Comparison of ENCODE assay signal across 8 cellular contexts in the genomic region with DNA sequence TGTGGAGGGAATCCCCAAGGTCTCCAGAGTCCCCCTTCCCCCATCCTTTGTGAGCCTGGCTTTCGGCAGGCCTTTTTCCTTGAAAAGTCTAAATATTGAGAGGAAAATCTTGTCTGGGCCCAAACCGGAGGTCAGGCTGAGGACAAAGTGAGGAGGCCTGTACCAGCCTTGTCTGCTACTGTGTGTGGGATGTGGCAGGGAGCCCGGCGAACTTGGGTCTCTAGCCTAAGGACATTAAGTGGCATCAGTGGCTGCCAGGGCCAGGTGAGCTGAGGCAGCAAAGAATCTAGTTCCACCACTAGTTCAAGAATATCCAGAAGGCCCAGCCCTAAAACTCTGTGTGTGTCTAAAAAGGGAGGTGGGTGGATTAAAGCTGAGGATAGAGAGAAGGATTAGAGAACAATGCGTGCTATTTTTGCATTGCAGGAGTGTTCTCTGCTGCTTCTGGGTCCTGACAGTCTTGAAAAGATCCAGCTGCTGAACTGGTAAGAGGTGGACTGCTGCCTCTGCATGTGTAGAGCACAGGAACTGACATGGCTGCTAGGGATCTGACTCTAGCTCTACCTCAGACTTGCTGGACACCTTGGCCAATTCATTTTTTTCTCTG. TPM values are rescaled to one million over a fixed set of nuclear protein-coding genes. Genes with fewer than 3 reads are reported as not detected.
DNase-seq lines count a peak whose midpoint lies in the region; ATAC-seq and TF ChIP-seq lines count a peak whose summit lies in the region.

No MANE protein-coding gene starts in this region.

- H3K9me2 ChIP-seq in Karpas-422 (replicated peaks; ENCODE audit: insufficient read depth, low read length) = no peaks in the 10 kb centered on the region

- TF ChIP-seq CTCF in AG09309 (IDR thresholded peaks at IDR 0.05; ENCODE audit: control insufficient read depth, insufficient read depth, low read depth, low read length, missing control alignments) (no peak), dorsolateral prefrontal cortex (IDR thresholded peaks at IDR 0.05 in 54 of 56, conservative IDR thresholded peaks at IDR 0.05 in 2 of 56; ENCODE audit: low read depth in 1 of 56, partially characterized antibody in 56 of 56) (no peak)

- no peaks in the 10 kb centered on the region for H3K36me3 ChIP-seq in Karpas-422 (ENCODE audit: insufficient read depth, low read length)
- H3K36me3 ChIP-seq in naive thymus-derived CD4-positive, alpha-beta T cell (ENCODE audit: control insufficient read depth in 2 of 3, insufficient read depth in 3 of 3, low read length in 3 of 3) = no peaks in the 10 kb centered on the region

- H3K27ac Mint-ChIP-seq in naive thymus-derived CD4-positive, alpha-beta T cell = peak overlapping the region; percentile 82 to 95 (median 93)

- intact Hi-C loops in dorsolateral prefrontal cortex (cut with DNase I) = loop anchor here in 1 of 2 donors (10.0 kb wide), 2 partner anchors 452 to 1328 kb away; partner anchors contain the start of gene LAS1L
- intact Hi-C loops in naive thymus-derived CD4-positive, alpha-beta T cell (cut with micrococcal nuclease) = loop anchor here (1.0 to 5.0 kb wide), 4 partner anchors 645 to 1328 kb away; partner anchors contain the start of genes LAS1L (in 1 of the 2), ZC3H12B (in 1 of the 2) and ZC4H2 (in 1 of the 2)

- no peaks in the 10 kb centered on the region for H4K20me1 ChIP-seq in Karpas-422 (ENCODE audit: insufficient read depth, low read depth, low read length)

- no peaks in the 10 kb centered on the region for H3K27me3 ChIP-seq in Karpas-422 (ENCODE audit: low read length)
- H3K27me3 ChIP-seq in dorsolateral prefrontal cortex = peaks cover 0 to 87% (median 9%) of the 10 kb centered on the region in 45 donors
- no peaks in the 10 kb centered on the region for H3K27me3 ChIP-seq in naive thymus-derived CD4-positive, alpha-beta T cell (ENCODE audit: control insufficient read depth in 2 of 2, insufficient read depth in 2 of 2, low read length in 2 of 2)

- H3K4me2 ChIP-seq in Karpas-422 (ENCODE audit: low read depth, low read length, poor library complexity, severe bottlenecking) = peak overlapping the region; percentile 65

- H3K9ac ChIP-seq in Karpas-422 (ENCODE audit: low read length) = peak overlapping the region; percentile 76

- H3K27ac ChIP-seq in Karpas-422 (ENCODE audit: low read length) = no peak overlapping the region
- H3K27ac ChIP-seq in dorsolateral prefrontal cortex = peak overlapping the region in 57 of 59 donors; percentile 42 to 96 (median 85)
- peak overlapping the region; percentile 77 for H3K27ac ChIP-seq in naive thymus-derived CD4-positive, alpha-beta T cell (ENCODE audit: low read depth, low read length)

- POLR2A ChIA-PET in naive thymus-derived CD4-positive, alpha-beta T cell (lab: Charles Lee) = interaction anchor here (1.5 kb wide), 1 partner anchor 770 kb away, joined by 6 read pairs; the partner anchor contains the start of gene ZC4H2

- peaks cover 31% of the 10 kb centered on the region for H3K79me2 ChIP-seq in Karpas-422 (ENCODE audit: low read length)

- H3K9me3 Mint-ChIP-seq in naive thymus-derived CD4-positive, alpha-beta T cell = no peaks in the 10 kb centered on the region

- peaks cover 27% of the 10 kb centered on the region for H3K4me1 ChIP-seq in Karpas-422 (ENCODE audit: low read length)
- H3K4me1 ChIP-seq in naive thymus-derived CD4-positive, alpha-beta T cell (ENCODE audit: control insufficient read depth in 2 of 2, insufficient read depth in 2 of 2, low read length in 2 of 2) = peaks cover 6 to 7% of the 10 kb centered on the region in 2 donors

- H3K4me3 ChIP-seq in AG09309 (ENCODE audit: control insufficient read depth, low read depth, low read length) (peak overlapping the region; percentile 64), Karpas-422 (ENCODE audit: low read length) (peak overlapping the region; percentile 76), dorsolateral prefrontal cortex (peak overlapping the region; percentile 52 to 81 (median 70))
- peak overlapping the region; percentile 71 for H3K4me3 ChIP-seq in naive thymus-derived CD4-positive, alpha-beta T cell (ENCODE audit: low read length)

- H3K27me3 Mint-ChIP-seq in naive thymus-derived CD4-positive, alpha-beta T cell = no peaks in the 10 kb centered on the region

- no peaks in the 10 kb centered on the region for H3K9me3 ChIP-seq in Karpas-422 (ENCODE audit: low read length)
- no peaks in the 10 kb centered on the region for H3K9me3 ChIP-seq in naive thymus-derived CD4-positive, alpha-beta T cell (ENCODE audit: control insufficient read depth in 2 of 3, low read length in 3 of 3)

- peaks cover 9 to 20% (median 13%) of the 10 kb centered on the region in 7 donors for H3K4me1 Mint-ChIP-seq in naive thymus-derived CD4-positive, alpha-beta T cell

- no peak overlapping the region for H2AFZ ChIP-seq in Karpas-422 (ENCODE audit: low read length)

- H3K36me3 Mint-ChIP-seq in naive thymus-derived CD4-positive, alpha-beta T cell = no peaks in the 10 kb centered on the region

- CTCF ChIA-PET in naive thymus-derived CD4-positive, alpha-beta T cell (lab: Charles Lee) = interaction anchor here (1.2 kb wide), 1 partner anchor 829 kb away, joined by 3 read pairs; no protein-coding TSS in a partner anchor

- H3K4me3 Mint-ChIP-seq in naive thymus-derived CD4-positive, alpha-beta T cell = peak overlapping the region; percentile 83 to 94 (median 90)

- no peak for ATAC-seq in naive thymus-derived CD4-positive, alpha-beta T cell
- ATAC-seq in GM18867 (IDR thresholded peaks at IDR 0.05; ENCODE audit: unreplicated experiment) = no peak

- DNase-seq in AG09309 (ENCODE audit: low read depth) (no peak), Karpas-422 (no peak), dorsolateral prefrontal cortex (peak in 1 of 10 donors; percentile 10), dermis blood vessel endothelial cell (no peak), NCI-H146 treated with DMSO at 0.1 percent for 48 hours (lab: John Stamatoyannopoulos, UW; ENCODE audit: unreplicated experiment) (no peak), hepatic stellate cell (ENCODE audit: low spot score) (no peak)
- peak in 1 of 9 donors; percentile 4 for DNase-seq in naive thymus-derived CD4-positive, alpha-beta T cell

RNA-seq across cellular contexts. Expression of gene AMER1, which starts 1.2 kb away (rescaled TPM):
- 3.1 and 4.4 TPM in 2 replicates for total RNA-seq in Karpas-422 (2014; rRNA removed; shearing (Covaris generic); ENCODE audit: low replicate concordance)
- total RNA-seq in dorsolateral prefrontal cortex (1 to 10 TPM; 3.8 to 7.9 (median 6.3) TPM), dermis blood vessel endothelial cell (2.2 and 2.5 TPM in 2 replicates)
- 1 to 10 TPM; 3.7 to 6.6 (median 5.0) TPM for total RNA-seq in naive thymus-derived CD4-positive, alpha-beta T cell
- under 1 TPM; 0.05 to 0.07 TPM for polyA plus RNA-seq in naive thymus-derived CD4-positive, alpha-beta T cell

RNA-seq across cellular contexts. Expression of gene ASB12, which starts 23.7 kb away (rescaled TPM):
- total RNA-seq in Karpas-422 (2014; rRNA removed; shearing (Covaris generic); ENCODE audit: low replicate concordance) = 0.41 and 0.51 TPM in 2 replicates
- total RNA-seq in dorsolateral prefrontal cortex (under 1 TPM in 26 of 120 experiments, not detected in 94; 0.32 to 0.77 (median 0.47) TPM), dermis blood vessel endothelial cell (not detected in 2 replicates)
- not detected for total RNA-seq in naive thymus-derived CD4-positive, alpha-beta T cell
- under 1 TPM in 1 of 2 donors, not detected in 1; 0.55 TPM for polyA plus RNA-seq in naive thymus-derived CD4-positive, alpha-beta T cell
